Comparison of ENCODE assay signal across 23 cellular contexts in genomic region chr5:33764786-33765185, GRCh38.
A peak's percentile ranks its signal among the peaks of the same experiment; 100 is the strongest.
DNase-seq lines count a peak whose midpoint lies in the region; ATAC-seq and TF ChIP-seq lines count a peak whose summit lies in the region.
"Had no signal": no experiment of that assay in that cellular context is flagged by ENCODE, and none has a peak within 500 bp of the region (broad histone marks: within the 10 kb centered on the region; RNA-seq: fewer than 3 reads in every experiment).

No MANE protein-coding gene starts in this region.

- H3K79me2 ChIP-seq in H9 (ENCODE audit: insufficient read depth, low read length) = no peaks in the 10 kb centered on the region

- H3K9ac ChIP-seq in H9 (ENCODE audit: extremely low read depth, insufficient read length, low read length) (no peak overlapping the region), mesenchymal stem cell (ENCODE audit: low read length) (no peak overlapping the region)

- H3K36me3 ChIP-seq in mesenchymal stem cell (ENCODE audit: control insufficient read depth in 1 of 2, insufficient read depth in 2 of 2, low read depth in 1 of 2, low read length in 2 of 2) = no peaks in the 10 kb centered on the region
- H3K36me3 ChIP-seq: HAP-1 had no signal

- no peak overlapping the region for H4K91ac ChIP-seq in H9 (ENCODE audit: insufficient read length, low read depth, low read length)
- no peak overlapping the region for H4K91ac ChIP-seq in mesenchymal stem cell (ENCODE audit: low read length)

- no peaks in the 10 kb centered on the region for H4K20me1 ChIP-seq in H9 (ENCODE audit: control insufficient read depth, insufficient read depth, insufficient read length)

- H3K9me3 ChIP-seq in H9 (ENCODE audit: control insufficient read depth, low read depth, low read length) = no peaks in the 10 kb centered on the region
- H3K9me3 ChIP-seq in mesenchymal stem cell (ENCODE audit: control insufficient read depth, low read length) = no peaks in the 10 kb centered on the region
- H3K9me3 ChIP-seq: HAP-1 had no signal

- H3K27me3 ChIP-seq in H9 (ENCODE audit: insufficient read depth, low read length) = no peaks in the 10 kb centered on the region
- no peaks in the 10 kb centered on the region for H3K27me3 ChIP-seq in mesenchymal stem cell (ENCODE audit: control insufficient read depth in 1 of 2, insufficient read depth in 1 of 2, low read length in 2 of 2)

- H2BK20ac ChIP-seq in H9 (ENCODE audit: low read depth, low read length, poor library complexity, severe bottlenecking) = no peak overlapping the region

- H3T11ph ChIP-seq in H9 (ENCODE audit: low read length) = no peak overlapping the region

- WGBS in H9 (ENCODE audit: extremely low coverage, insufficient read length, low lambda C conversion rate) = no CpG with 5 or more reads among the region's 3 CpGs
- 82% methylated on average over 1 of the region's 3 CpGs for WGBS in mesenchymal stem cell

- H3K4me1 Mint-ChIP-seq in H9 (peaks cover 48 to 58% of the 10 kb centered on the region in 2 experiments), WTC11 (peaks cover 60% of the 10 kb centered on the region), mesothelial cell of epicardium (peaks cover 3% of the 10 kb centered on the region)
- H3K4me1 Mint-ChIP-seq: CD8-positive, alpha-beta memory T cell had no signal

- CTCF ChIA-PET in WTC11 (lab: Charles Lee) = no interaction called here

- H3K14ac ChIP-seq in H9 (ENCODE audit: insufficient read depth, low read length) (no peak overlapping the region), mesenchymal stem cell (ENCODE audit: low read length in 2 of 2) (no peak overlapping the region)

- no peaks in the 10 kb centered on the region for H3K79me1 ChIP-seq in H9 (ENCODE audit: insufficient read depth, low read depth, low read length, poor library complexity, severe bottlenecking)
- peaks cover 16% of the 10 kb centered on the region for H3K79me1 ChIP-seq in mesenchymal stem cell (replicated peaks; ENCODE audit: low read length, poor library complexity, severe bottlenecking)

- H2AFZ ChIP-seq in H9 (ENCODE audit: low read length) = no peak overlapping the region
- no peak overlapping the region for H2AFZ ChIP-seq in mesenchymal stem cell (ENCODE audit: low read depth, low read length)

- H2BK5ac ChIP-seq in H9 (ENCODE audit: insufficient read length, low read length) (no peak overlapping the region), mesenchymal stem cell (ENCODE audit: low read depth, low read length, poor library complexity, severe bottlenecking) (no peak overlapping the region)

- peaks cover 21% of the 10 kb centered on the region for H3K4me1 ChIP-seq in H9 (ENCODE audit: insufficient read depth, low read length)
- H3K4me1 ChIP-seq in mesenchymal stem cell (ENCODE audit: control insufficient read depth, insufficient read depth, low read depth, low read length) = peaks cover 7% of the 10 kb centered on the region
- H3K4me1 ChIP-seq: HAP-1 had no signal

- H3K9me3 Mint-ChIP-seq in H9 = no peaks in the 10 kb centered on the region; a peak in 1 of 5 replicates
- H3K9me3 Mint-ChIP-seq in WTC11 = no peaks in the 10 kb centered on the region
- no peaks in the 10 kb centered on the region for H3K9me3 Mint-ChIP-seq in mesothelial cell of epicardium
- H3K9me3 Mint-ChIP-seq: CD8-positive, alpha-beta memory T cell had no signal

- H3K23ac ChIP-seq in H9 (ENCODE audit: insufficient read length, low read depth, low read length) = no peak overlapping the region
- H3K23ac ChIP-seq in mesenchymal stem cell (ENCODE audit: low read length in 2 of 2) = no peak overlapping the region

- TF ChIP-seq CTCF in H9 (conservative IDR thresholded peaks at IDR 0.05) = no peak
- TF ChIP-seq CTCF in WTC11 (IDR thresholded peaks at IDR 0.05) = no peak
- TF ChIP-seq CTCF in mesothelial cell of epicardium (IDR thresholded peaks at IDR 0.05; ENCODE audit: unreplicated experiment) = no peak

- H3K23me2 ChIP-seq in H9 (ENCODE audit: insufficient read length, low read depth, low read length, poor library complexity, severe bottlenecking) = no peaks in the 10 kb centered on the region

- H2BK12ac ChIP-seq in H9 (ENCODE audit: insufficient read length, low read depth, low read length) (no peak overlapping the region), mesenchymal stem cell (ENCODE audit: low read length in 2 of 2) (no peak overlapping the region)

- no peak overlapping the region for H4K5ac ChIP-seq in H9 (ENCODE audit: insufficient read length, low read depth, low read length)

- no peak overlapping the region for H3K4me2 ChIP-seq in H9 (ENCODE audit: insufficient read depth, insufficient read length, low read length)
- H3K4me2 ChIP-seq in mesenchymal stem cell (ENCODE audit: low read length, poor library complexity, severe bottlenecking) = no peak overlapping the region

- H3K27ac ChIP-seq in H9 (ENCODE audit: insufficient read length, low read depth, low read length) (no peak overlapping the region), mesenchymal stem cell (ENCODE audit: low read length, poor library complexity, severe bottlenecking) (peak overlapping the region; percentile 20)
- H3K27ac ChIP-seq: C4-2B had no signal

- POLR2A ChIA-PET in WTC11 (lab: Charles Lee) = no interaction called here

- H3K4me3 ChIP-seq in mesenchymal stem cell (ENCODE audit: insufficient read depth in 1 of 2, low read depth in 1 of 2, low read length in 2 of 2) = no peak overlapping the region
- H3K4me3 ChIP-seq: HAP-1 had no signal

- DNase-seq in Daoy (ENCODE audit: low read depth) (peak; percentile 11), H9 (no peak), WTC11 (ENCODE audit: low spot score) (no peak), mesenchymal stem cell (no peak), mesothelial cell of epicardium (ENCODE audit: low spot score in 2 of 2, unreplicated experiment in 2 of 2) (no peak)
- DNase-seq: Calu3; CD8-positive, alpha-beta memory T cell; DMS153; GDM1; IMR-90; MV-4-11; NCI-H1694; NCI-H2081; NCI-H2171; NCI-H345; NCI-H524; PC-3; RPMI8226; SHP77 had no signal

- H3K36me3 Mint-ChIP-seq in H9 (ENCODE audit: insufficient read depth in 1 of 3, low read depth in 3 of 3) (no peaks in the 10 kb centered on the region), WTC11 (no peaks in the 10 kb centered on the region), mesothelial cell of epicardium (no peaks in the 10 kb centered on the region)
- H3K36me3 Mint-ChIP-seq: CD8-positive, alpha-beta memory T cell had no signal

- H3K27me3 Mint-ChIP-seq in H9 (ENCODE audit: low read depth) (no peaks in the 10 kb centered on the region), WTC11 (ENCODE audit: low read depth) (no peaks in the 10 kb centered on the region), mesothelial cell of epicardium (ENCODE audit: low read depth) (peaks cover 3% of the 10 kb centered on the region)

- no peak overlapping the region for H2AK5ac ChIP-seq in H9 (ENCODE audit: insufficient read length, low read length)
- H2AK5ac ChIP-seq in mesenchymal stem cell (ENCODE audit: low read length, severe bottlenecking) = no peak overlapping the region

- H3K27ac Mint-ChIP-seq in H9 (peak overlapping the region in 2 of 3 experiments; percentile 5 to 57; a peak in 4 of 7 replicates), WTC11 (peak overlapping the region; percentile 63; the same call in 1 of the 2 replicates), mesothelial cell of epicardium (no peak overlapping the region)
- H3K27ac Mint-ChIP-seq: CD8-positive, alpha-beta memory T cell had no signal

- no peak; the same call in none of the 2 replicates for ATAC-seq in WTC11
- ATAC-seq in HG03108 (IDR thresholded peaks at IDR 0.05; ENCODE audit: unreplicated experiment) = no peak
- ATAC-seq in GM21717 (IDR thresholded peaks at IDR 0.05; ENCODE audit: unreplicated experiment) = no peak
- ATAC-seq: PC-3 had no signal

- H2BK120ac ChIP-seq in H9 (ENCODE audit: low read depth, low read length, poor library complexity, severe bottlenecking) = no peak overlapping the region
- no peak overlapping the region for H2BK120ac ChIP-seq in mesenchymal stem cell (ENCODE audit: low read depth, low read length)

- H3K4ac ChIP-seq in H9 (ENCODE audit: low read depth, low read length) (no peak overlapping the region), mesenchymal stem cell (ENCODE audit: low read depth in 1 of 2, low read length in 2 of 2) (no peak overlapping the region)

- H4K8ac ChIP-seq in H9 (replicated peaks; ENCODE audit: insufficient read length, low read depth, low read length) (no peak overlapping the region), mesenchymal stem cell (ENCODE audit: low read length) (no peak overlapping the region)

- H3K56ac ChIP-seq in H9 (ENCODE audit: insufficient read length, low read depth, low read length) = no peak overlapping the region

- H3K4me3 Mint-ChIP-seq in H9 = peak overlapping the region in 1 of 2 experiments; percentile 39; a peak in 2 of 5 replicates
- H3K4me3 Mint-ChIP-seq in WTC11 = no peak overlapping the region; the same call in 1 of the 2 replicates
- H3K4me3 Mint-ChIP-seq in mesothelial cell of epicardium = no peak overlapping the region
- H3K4me3 Mint-ChIP-seq: CD8-positive, alpha-beta memory T cell had no signal

- H3K18ac ChIP-seq in H9 (ENCODE audit: insufficient read length, low read depth, low read length) = no peak overlapping the region
- no peak overlapping the region for H3K18ac ChIP-seq in mesenchymal stem cell (ENCODE audit: low read depth in 1 of 2, low read length in 2 of 2)

- H2BK15ac ChIP-seq in H9 (ENCODE audit: low read depth, low read length) (no peak overlapping the region), mesenchymal stem cell (ENCODE audit: low read depth, poor library complexity, severe bottlenecking) (no peak overlapping the region)
